In the genomic region with DNA sequence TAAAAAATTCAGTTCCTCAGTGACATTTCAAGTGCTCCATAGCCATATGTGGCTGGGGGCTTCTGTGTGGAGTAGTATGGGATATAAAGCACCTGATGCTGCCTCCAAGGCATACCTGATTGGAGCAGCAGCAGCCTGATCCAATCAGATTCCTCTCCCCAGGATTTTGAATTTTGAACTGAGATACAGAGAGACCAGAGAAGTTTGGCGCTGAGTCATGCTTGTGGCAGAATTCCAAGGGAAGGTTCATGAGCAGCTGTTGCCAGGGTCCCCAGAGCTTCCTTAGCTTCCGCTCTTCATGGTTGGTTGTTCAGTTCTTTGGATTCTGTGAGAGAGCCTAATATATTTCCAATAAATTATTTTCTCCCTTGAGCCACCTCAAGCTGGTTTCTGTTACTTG, we compare ENCODE assay signal across 9 cellular contexts. TPM values are rescaled to one million over a fixed set of nuclear protein-coding genes. Genes with fewer than 3 reads are reported as not detected.
DNase-seq lines count a peak whose midpoint lies in the region; ATAC-seq and TF ChIP-seq lines count a peak whose summit lies in the region.
"Had no signal": no experiment of that assay in that cellular context is flagged by ENCODE, and none has a peak within 500 bp of the region (broad histone marks: within the 10 kb centered on the region; RNA-seq: fewer than 3 reads in every experiment).

No MANE protein-coding gene starts in this region.

- no peaks in the 10 kb centered on the region for H3K9me3 Mint-ChIP-seq in CD8-positive, alpha-beta memory T cell
- H3K9me3 Mint-ChIP-seq: activated T-helper 2 cell treated with anti-CD3 and anti-CD28 coated beads, Interferon-gamma antibody, Interleukin-2, Interleukin-4, amounts not matched to agents 10 μg/mL and 5 μg/mL and 100 μg/mL, durations not matched to agents 14 hours and 24 hours and 36 hours had no signal

- H3K27me3 Mint-ChIP-seq in CD8-positive, alpha-beta memory T cell = peaks cover 6 to 23% of the 10 kb centered on the region in 2 donors

- H3K27me3 ChIP-seq in CD8-positive, alpha-beta memory T cell (ENCODE audit: insufficient read depth, low read length, poor library complexity, severe bottlenecking) = no peaks in the 10 kb centered on the region

- H3K4me3 Mint-ChIP-seq in CD8-positive, alpha-beta memory T cell = no peak overlapping the region

- H3K36me3 Mint-ChIP-seq in CD8-positive, alpha-beta memory T cell = peaks cover 0 to 4% (median 0%) of the 10 kb centered on the region in 3 donors

- H3K4me1 Mint-ChIP-seq in CD8-positive, alpha-beta memory T cell = no peaks in the 10 kb centered on the region

- no peaks in the 10 kb centered on the region for H3K9me3 ChIP-seq in CD8-positive, alpha-beta memory T cell (ENCODE audit: low read length)

- DNase-seq in COR-L47 (lab: John Stamatoyannopoulos, UW) = peak; percentile 41
- peak; percentile 26 for DNase-seq in NCI-H146 treated with DMSO at 0.1 percent for 48 hours (lab: John Stamatoyannopoulos, UW; ENCODE audit: unreplicated experiment)
- DNase-seq in choroid plexus epithelial cell (ENCODE audit: low read depth) = peak; percentile 93
- no peak for DNase-seq in left lobe of liver (ENCODE audit: low spot score)
- DNase-seq in dedifferentiated amniotic fluid mesenchymal stem cell (ENCODE audit: extremely low spot score) = no peak
- DNase-seq in CD8-positive, alpha-beta memory T cell = no peak

- no peak overlapping the region for H3K27ac ChIP-seq in CD8-positive, alpha-beta memory T cell (ENCODE audit: low read depth, low read length)

- no peak for TF ChIP-seq CTCF in choroid plexus epithelial cell (conservative IDR thresholded peaks at IDR 0.05; ENCODE audit: low read depth, low read length)

- H3K36me3 ChIP-seq in CD8-positive, alpha-beta memory T cell (ENCODE audit: insufficient read depth, low read length) = no peaks in the 10 kb centered on the region

- CTCF ChIA-PET in CD8-positive, alpha-beta memory T cell (lab: Charles Lee) = no interaction called here

- H3K4me3 ChIP-seq in choroid plexus epithelial cell (ENCODE audit: low read depth, low read length) = no peak overlapping the region
- no peak overlapping the region for H3K4me3 ChIP-seq in CD8-positive, alpha-beta memory T cell (ENCODE audit: low read length)

- ATAC-seq in left lobe of liver = peak; percentile 23
- no peak for ATAC-seq in HG03095 (IDR thresholded peaks at IDR 0.05; ENCODE audit: unreplicated experiment)
- ATAC-seq in GM18505 (IDR thresholded peaks at IDR 0.05; ENCODE audit: unreplicated experiment) = no peak

- H3K27ac Mint-ChIP-seq in CD8-positive, alpha-beta memory T cell = no peak overlapping the region
- H3K27ac Mint-ChIP-seq: activated T-helper 2 cell treated with anti-CD3 and anti-CD28 coated beads, Interferon-gamma antibody, Interleukin-2, Interleukin-4, amounts not matched to agents 10 μg/mL and 5 μg/mL and 100 μg/mL, durations not matched to agents 14 hours and 24 hours and 36 hours had no signal

- TF ChIP-seq POLR2A in GM18505 (IDR thresholded peaks at IDR 0.05; ENCODE audit: borderline replicate concordance, extremely low read depth, insufficient read depth, insufficient read length) = no peak

- POLR2A ChIA-PET in CD8-positive, alpha-beta memory T cell (lab: Charles Lee) = no interaction called here

- H3K4me1 ChIP-seq in CD8-positive, alpha-beta memory T cell (ENCODE audit: insufficient read depth, low read length) = no peaks in the 10 kb centered on the region

RNA-seq across cellular contexts. Expression of a gene that starts 29.0 kb away (rescaled TPM):
- total RNA-seq in left lobe of liver = 5.6 TPM
- 10 to 100 TPM; 27.6 TPM for total RNA-seq in CD8-positive, alpha-beta memory T cell
- polyA plus RNA-seq in CD8-positive, alpha-beta memory T cell = 30.9 TPM

Comparison
In these comparisons a context has a peak if more than half of its experiments do, and no peak if none do; other contexts are left out.
1. DNase-seq: peak in COR-L47 (single experiment), NCI-H146 treated with DMSO at 0.1 percent for 48 hours (single experiment) and choroid plexus epithelial cell (single experiment); none in left lobe of liver (single experiment), dedifferentiated amniotic fluid mesenchymal stem cell (single experiment) and CD8-positive, alpha-beta memory T cell (0 of 5).